Comparison of ENCODE assay signal across 1 cellular context in the genomic region with DNA sequence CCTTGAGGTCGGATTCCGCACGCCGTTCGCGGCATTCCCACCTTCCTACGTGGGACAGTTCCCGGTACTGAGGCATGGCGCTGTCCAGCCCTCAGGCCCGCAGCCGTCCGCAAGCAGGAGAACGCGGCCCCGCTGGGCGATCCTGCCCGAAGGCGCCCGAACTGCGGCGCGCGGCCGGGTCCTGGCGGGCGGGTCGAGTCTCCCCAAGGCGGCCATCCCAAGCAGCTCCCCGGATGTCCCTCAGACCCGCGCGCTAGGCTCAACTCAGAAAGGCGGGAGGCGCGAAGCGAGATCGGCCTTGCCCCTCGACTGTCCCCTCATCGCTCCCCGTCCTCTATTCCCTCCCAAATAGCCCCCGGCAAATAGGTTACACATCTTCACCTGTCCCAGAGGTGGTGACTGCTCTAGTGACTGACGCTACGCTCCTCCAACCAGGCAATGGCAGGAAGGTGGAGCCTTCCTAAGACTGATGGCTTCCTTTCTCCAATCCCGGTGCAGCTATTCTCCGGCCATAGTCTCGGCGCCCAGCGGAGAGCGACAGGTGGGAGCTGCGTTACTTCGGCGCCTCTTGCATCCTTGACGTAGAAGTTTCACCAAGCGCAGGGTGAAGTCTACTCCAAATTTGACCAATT.
A peak's percentile ranks its signal among the peaks of the same experiment; 100 is the strongest.
TF ChIP-seq lines count a peak whose summit lies in the region.

No MANE protein-coding gene starts in this region.

TF ChIP-seq in IMR-90, 13 proteins besides CTCF, POLR2A, EP300 and RAD21:
- TF ChIP-seq, protein P1, sequence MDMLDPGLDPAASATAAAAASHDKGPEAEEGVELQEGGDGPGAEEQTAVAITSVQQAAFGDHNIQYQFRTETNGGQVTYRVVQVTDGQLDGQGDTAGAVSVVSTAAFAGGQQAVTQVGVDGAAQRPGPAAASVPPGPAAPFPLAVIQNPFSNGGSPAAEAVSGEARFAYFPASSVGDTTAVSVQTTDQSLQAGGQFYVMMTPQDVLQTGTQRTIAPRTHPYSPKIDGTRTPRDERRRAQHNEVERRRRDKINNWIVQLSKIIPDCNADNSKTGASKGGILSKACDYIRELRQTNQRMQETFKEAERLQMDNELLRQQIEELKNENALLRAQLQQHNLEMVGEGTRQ (IDR thresholded peaks at IDR 0.05; ENCODE audit: low read depth, low read length): no peak
- TF ChIP-seq RCOR1 (IDR thresholded peaks at IDR 0.05; ENCODE audit: insufficient replicate concordance, low read length) (peak; percentile 94), MAFK (IDR thresholded peaks at IDR 0.05; ENCODE audit: low read depth, low read length) (no peak), MXI1 (IDR thresholded peaks at IDR 0.05; ENCODE audit: borderline replicate concordance, low read depth, low read length) (peak; percentile 99)
